ENCODE assay signal across 8 cellular contexts in genomic region chr15:64857421-64857820, GRCh38. TPM values are rescaled to one million over a fixed set of nuclear protein-coding genes. Genes with fewer than 3 reads are reported as not detected.
DNase-seq lines count a peak whose midpoint lies in the region; ATAC-seq and TF ChIP-seq lines count a peak whose summit lies in the region.

No MANE protein-coding gene starts in this region.

- H3K36me3 ChIP-seq in lower lobe of right lung, result peaks cover 79% of the 10 kb centered on the region
- H3K36me3 ChIP-seq in transverse colon, result peaks cover 0 to 19% (median 0%) of the 10 kb centered on the region in 4 donors

- WGBS in transverse colon (ENCODE audit: low coverage in 1 of 2), 2 donors, result 60 to 61% methylated on average over 1 to 4 of the region's 4 CpGs

- peaks cover 36% of the 10 kb centered on the region for H3K4me1 Mint-ChIP-seq in activated CD8-positive, alpha-beta memory T cell treated with anti-CD3 and anti-CD28 coated beads, Interleukin-2, amount 10 ng/mL, durations not matched to agents 7 days and 5 days

- CTCF ChIA-PET in activated CD8-positive, alpha-beta memory T cell treated with anti-CD3 and anti-CD28 coated beads, Interleukin-2, amount 10 ng/mL, durations not matched to agents 7 days and 5 days (lab: Charles Lee), result interaction anchor here (1.3 to 1.9 kb wide), 2 partner anchors 38 to 47 kb away, joined by 4 to 6 read pairs; no protein-coding TSS in a partner anchor

- H3K27me3 ChIP-seq in lower lobe of right lung (ENCODE audit: low read depth) (no peaks in the 10 kb centered on the region), transverse colon (no peaks in the 10 kb centered on the region)

- TF ChIP-seq EP300 in transverse colon (IDR thresholded peaks at IDR 0.05; ENCODE audit: low read depth), result no peak

- peaks cover 89% of the 10 kb centered on the region for H3K4me1 ChIP-seq in lower lobe of right lung
- H3K4me1 ChIP-seq in transverse colon, result peaks cover 41 to 65% (median 46%) of the 10 kb centered on the region in 4 donors

- no peaks in the 10 kb centered on the region for H3K27me3 Mint-ChIP-seq in activated CD8-positive, alpha-beta memory T cell treated with anti-CD3 and anti-CD28 coated beads, Interleukin-2, amount 10 ng/mL, durations not matched to agents 7 days and 5 days

- peaks cover 29% of the 10 kb centered on the region for H3K36me3 Mint-ChIP-seq in activated CD8-positive, alpha-beta memory T cell treated with anti-CD3 and anti-CD28 coated beads, Interleukin-2, amount 10 ng/mL, durations not matched to agents 7 days and 5 days

- peak overlapping the region; percentile 61 for H3K27ac ChIP-seq in lower lobe of right lung
- peak overlapping the region; percentile 78 to 86 (median 84) for H3K27ac ChIP-seq in transverse colon

- no peak overlapping the region for H3K4me3 ChIP-seq in choroid plexus epithelial cell (ENCODE audit: low read depth, low read length)
- H3K4me3 ChIP-seq in lower lobe of right lung, result no peak overlapping the region
- no peak overlapping the region for H3K4me3 ChIP-seq in transverse colon

- TF ChIP-seq CTCF in choroid plexus epithelial cell (conservative IDR thresholded peaks at IDR 0.05; ENCODE audit: low read depth, low read length), result no peak
- no peak for TF ChIP-seq CTCF in lower lobe of right lung (IDR thresholded peaks at IDR 0.05)
- no peak for TF ChIP-seq CTCF in transverse colon (IDR thresholded peaks at IDR 0.05)

- in situ Hi-C loops in transverse colon (cut with MboI; ENCODE audit: low pct_ligation_motif_present in 1 of 4, low pct_unique_long_range_greater_than_20kb in 1 of 4, low sequenced_read_pairs in 3 of 4), result no loop called here

- peak overlapping the region; percentile 52 for H3K27ac Mint-ChIP-seq in activated CD8-positive, alpha-beta memory T cell treated with anti-CD3 and anti-CD28 coated beads, Interleukin-2, amount 10 ng/mL, durations not matched to agents 7 days and 5 days

- TF ChIP-seq POLR2A in transverse colon (IDR thresholded peaks at IDR 0.05), result no peak

- intact Hi-C loops in lower lobe of right lung (cut with DNase I), result no loop called here
- intact Hi-C loops in transverse colon (cut with DNase I; ENCODE audit: low total_unique reads), result no loop called here

- H3K9me3 ChIP-seq in lower lobe of right lung (no peaks in the 10 kb centered on the region), transverse colon (no peaks in the 10 kb centered on the region)

- no peak for DNase-seq in activated CD8-positive, alpha-beta memory T cell treated with anti-CD3 and anti-CD28 coated beads, Interleukin-2, amount 10 ng/mL, durations not matched to agents 7 days and 5 days
- DNase-seq in activated CD8-positive, alpha-beta memory T cell treated with anti-CD3 and anti-CD28 coated beads, Interleukin-2, amount 50 U/mL, for 48 hours, result no peak
- DNase-seq in choroid plexus epithelial cell (ENCODE audit: low read depth) (peak; percentile 86), lower lobe of right lung (no peak), transverse colon (no peak), DMS 273 (lab: John Stamatoyannopoulos, UW; ENCODE audit: unreplicated experiment) (no peak)
- no peak for DNase-seq in activated effector memory CD4-positive, alpha-beta T cell treated with anti-CD3 and anti-CD28 coated beads, Interleukin-2, amount 50 U/mL, for 16 hours

- no peaks in the 10 kb centered on the region for H3K9me3 Mint-ChIP-seq in activated CD8-positive, alpha-beta memory T cell treated with anti-CD3 and anti-CD28 coated beads, Interleukin-2, amount 10 ng/mL, durations not matched to agents 7 days and 5 days (ENCODE audit: low read depth)

- H3K4me3 Mint-ChIP-seq in activated CD8-positive, alpha-beta memory T cell treated with anti-CD3 and anti-CD28 coated beads, Interleukin-2, amount 10 ng/mL, durations not matched to agents 7 days and 5 days, result no peak overlapping the region

- ATAC-seq in activated CD8-positive, alpha-beta memory T cell treated with anti-CD3 and anti-CD28 coated beads, Interleukin-2, amount 10 ng/mL, durations not matched to agents 7 days and 5 days, result no peak
- no peak for ATAC-seq in lower lobe of right lung
- no peak for ATAC-seq in GM19328 (IDR thresholded peaks at IDR 0.05; ENCODE audit: unreplicated experiment)

RNA-seq across cellular contexts. Expression of gene PLEKHO2, which starts 15.7 kb away (rescaled TPM):
- 10 to 100 TPM; 27.8 to 28.4 TPM for total RNA-seq in activated CD8-positive, alpha-beta memory T cell treated with anti-CD3 and anti-CD28 coated beads, Interleukin-2, amount 10 ng/mL, durations not matched to agents 7 days and 5 days
- total RNA-seq in lower lobe of right lung (68.3 TPM), transverse colon (10 to 100 TPM in 2 of 4 donors, 1 to 10 TPM in 2; 4.6 to 12.3 (median 9.8) TPM)

RNA-seq across cellular contexts. Expression of gene PIF1, which starts 32.0 kb away (rescaled TPM):
- 10 to 100 TPM; 59.5 to 85.5 TPM for total RNA-seq in activated CD8-positive, alpha-beta memory T cell treated with anti-CD3 and anti-CD28 coated beads, Interleukin-2, amount 10 ng/mL, durations not matched to agents 7 days and 5 days
- total RNA-seq in lower lobe of right lung (1.4 TPM), transverse colon (10 to 100 TPM in 1 of 4 donors, 1 to 10 TPM in 3; 1.1 to 49.8 (median 2.3) TPM)

RNA-seq across cellular contexts. Expression of gene ANKDD1A, which starts 54.3 kb away (rescaled TPM):
- total RNA-seq in activated CD8-positive, alpha-beta memory T cell treated with anti-CD3 and anti-CD28 coated beads, Interleukin-2, amount 10 ng/mL, durations not matched to agents 7 days and 5 days, result 10 to 100 TPM; 13.4 to 24.4 TPM
- 5.0 TPM for total RNA-seq in lower lobe of right lung
- 1 to 10 TPM in 3 of 4 donors, under 1 TPM in 1; 0.82 to 7.1 (median 3.2) TPM for total RNA-seq in transverse colon
